15 cellular contexts compared by ENCODE assay signal in the genomic region with DNA sequence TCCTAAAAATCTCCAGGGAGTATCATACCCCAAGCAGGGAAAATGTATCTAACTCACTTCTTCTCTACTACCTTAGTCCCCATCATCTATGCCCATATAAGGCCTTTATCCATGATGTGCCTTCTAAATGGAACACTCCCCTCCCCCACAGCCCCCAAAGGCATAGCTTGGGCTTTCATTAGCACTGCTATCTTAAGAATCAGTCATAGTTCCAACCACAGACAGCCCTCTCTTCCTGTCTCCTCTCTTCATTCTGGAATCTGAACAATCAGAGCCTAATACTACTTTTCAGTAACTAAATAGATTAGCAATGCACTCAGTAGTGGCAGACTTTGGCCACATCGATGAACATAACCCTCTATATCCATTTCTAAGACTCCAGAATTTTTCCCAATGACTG.
DNase-seq lines count a peak whose midpoint lies in the region; ATAC-seq lines count a peak whose summit lies in the region.
"Had no signal": no experiment of that assay in that cellular context is flagged by ENCODE, and none has a peak within 500 bp of the region (broad histone marks: within the 10 kb centered on the region; RNA-seq: fewer than 3 reads in every experiment).

No MANE protein-coding gene starts in this region.

- H2BK120ac ChIP-seq in neuronal stem cell (ENCODE audit: low read depth, low read length), result no peak overlapping the region

- DNase-seq in EL (peak; percentile 71), NT2/D1 (ENCODE audit: low read depth, low spot score) (peak; percentile 2), foreskin melanocyte (peak; percentile 72), neuronal stem cell (ENCODE audit: low spot score) (no peak), DMS79 treated with DMSO at 0.1 percent for 48 hours (lab: John Stamatoyannopoulos, UW) (no peak), G401 (ENCODE audit: low spot score) (no peak)
- DNase-seq: activated CD4-positive, alpha-beta T cell treated with anti-CD3 and anti-CD28 coated beads, Interleukin-2, amount 50 U/mL, for 1 hour; DMS79; effector CD4-positive, alpha-beta T cell; left colon; NCI-H510A; Peyer's patch had no signal

- no peak overlapping the region for H2AK5ac ChIP-seq in neuronal stem cell (ENCODE audit: low read depth, low read length)

- no peak overlapping the region for H2BK12ac ChIP-seq in neuronal stem cell (ENCODE audit: low read length)

- in situ Hi-C loops in G401 (cut with HindIII; ENCODE audit: low sequenced_read_pairs), result no loop called here

- H3K14ac ChIP-seq in neuronal stem cell (ENCODE audit: low read length), result no peak overlapping the region

- no peak overlapping the region for H2BK15ac ChIP-seq in neuronal stem cell (ENCODE audit: low read length)

- H3K9me3 ChIP-seq in NT2/D1 (ENCODE audit: insufficient read depth, low read length) (peaks cover 5% of the 10 kb centered on the region; the same call in 1 of the 2 replicates), neuronal stem cell (replicated peaks in 1 of 2; ENCODE audit: control insufficient read depth in 2 of 2, insufficient read depth in 1 of 2, low read depth in 1 of 2, low read length in 2 of 2) (no peaks in the 10 kb centered on the region)
- H3K9me3 ChIP-seq: Peyer's patch, thoracic aorta had no signal

- no peak overlapping the region for H3K18ac ChIP-seq in neuronal stem cell (ENCODE audit: low read length)

- H4K8ac ChIP-seq in neuronal stem cell (ENCODE audit: low read depth, low read length), result no peak overlapping the region

- no peaks in the 10 kb centered on the region for H3K4me1 ChIP-seq in NT2/D1 (ENCODE audit: insufficient read depth, insufficient read length)
- H3K4me1 ChIP-seq in neuronal stem cell (ENCODE audit: control insufficient read depth in 2 of 2, insufficient read depth in 1 of 2, low read depth in 1 of 2, low read length in 2 of 2), result peaks cover 2 to 7% of the 10 kb centered on the region in 2 donors
- H3K4me1 ChIP-seq: Peyer's patch had no signal

- peak overlapping the region; percentile 85 for H2AFZ ChIP-seq in neuronal stem cell (ENCODE audit: low read length)

- no peak overlapping the region for H3K4me2 ChIP-seq in neuronal stem cell (ENCODE audit: insufficient read depth, low read length, poor library complexity, severe bottlenecking)

- H3K4me3 ChIP-seq in NT2/D1 (ENCODE audit: insufficient read length, low read depth) (no peak overlapping the region), neuronal stem cell (ENCODE audit: low read length in 2 of 2) (no peak overlapping the region)
- H3K4me3 ChIP-seq: Peyer's patch, thoracic aorta had no signal

- ATAC-seq in GM18511 (IDR thresholded peaks at IDR 0.05; ENCODE audit: unreplicated experiment) (no peak), HG02840 (IDR thresholded peaks at IDR 0.05; ENCODE audit: low FRiP score, unreplicated experiment) (no peak)
- ATAC-seq: left colon had no signal

- no peak overlapping the region for H3K27ac ChIP-seq in neuronal stem cell (replicated peaks; ENCODE audit: low read length)
- H3K27ac ChIP-seq: Peyer's patch, thoracic aorta had no signal

- no peaks in the 10 kb centered on the region for H3K79me1 ChIP-seq in neuronal stem cell (ENCODE audit: low read depth, low read length)

- no CpG with 5 or more reads among the region's 1 CpG for WGBS in neuronal stem cell (ENCODE audit: extremely low coverage in 2 of 2, insufficient read length in 2 of 2, insufficient replicate concordance in 1 of 2), 2 donors

- no peak overlapping the region for H3K23ac ChIP-seq in neuronal stem cell (ENCODE audit: low read depth, low read length, poor library complexity)

- H3K36me3 ChIP-seq in NT2/D1 (ENCODE audit: insufficient read depth, insufficient read length, low read length) (no peaks in the 10 kb centered on the region), neuronal stem cell (replicated peaks in 1 of 2; ENCODE audit: control insufficient read depth in 2 of 2, insufficient read depth in 2 of 2, low read length in 2 of 2) (no peaks in the 10 kb centered on the region)
- H3K36me3 ChIP-seq: Peyer's patch, thoracic aorta had no signal

- no peak overlapping the region for H2BK5ac ChIP-seq in neuronal stem cell (ENCODE audit: low read length)

- H3K9ac ChIP-seq in NT2/D1 (ENCODE audit: insufficient read length, low read depth) (no peak overlapping the region), neuronal stem cell (ENCODE audit: low read depth, low read length, poor library complexity) (no peak overlapping the region)

- no peaks in the 10 kb centered on the region for H3K27me3 ChIP-seq in NT2/D1 (ENCODE audit: insufficient read depth, insufficient read length)
- no peaks in the 10 kb centered on the region for H3K27me3 ChIP-seq in neuronal stem cell (ENCODE audit: control insufficient read depth in 3 of 3, insufficient read depth in 3 of 3, low read depth in 1 of 3, low read length in 3 of 3)
- H3K27me3 ChIP-seq: Peyer's patch had no signal

- H3K4ac ChIP-seq in neuronal stem cell (ENCODE audit: low read length), result no peak overlapping the region

- H4K91ac ChIP-seq in neuronal stem cell (ENCODE audit: low read depth, low read length, poor library complexity), result no peak overlapping the region

Comparison
In these comparisons a context has a peak if more than half of its experiments do, and no peak if none do; other contexts are left out.
1. DNase-seq: peak in EL (single experiment), NT2/D1 (single experiment) and foreskin melanocyte (single experiment); none in neuronal stem cell (single experiment), DMS79 treated with DMSO at 0.1 percent for 48 hours (single experiment) and G401 (single experiment).